ENCODE assay signal across 9 cellular contexts in the genomic region with DNA sequence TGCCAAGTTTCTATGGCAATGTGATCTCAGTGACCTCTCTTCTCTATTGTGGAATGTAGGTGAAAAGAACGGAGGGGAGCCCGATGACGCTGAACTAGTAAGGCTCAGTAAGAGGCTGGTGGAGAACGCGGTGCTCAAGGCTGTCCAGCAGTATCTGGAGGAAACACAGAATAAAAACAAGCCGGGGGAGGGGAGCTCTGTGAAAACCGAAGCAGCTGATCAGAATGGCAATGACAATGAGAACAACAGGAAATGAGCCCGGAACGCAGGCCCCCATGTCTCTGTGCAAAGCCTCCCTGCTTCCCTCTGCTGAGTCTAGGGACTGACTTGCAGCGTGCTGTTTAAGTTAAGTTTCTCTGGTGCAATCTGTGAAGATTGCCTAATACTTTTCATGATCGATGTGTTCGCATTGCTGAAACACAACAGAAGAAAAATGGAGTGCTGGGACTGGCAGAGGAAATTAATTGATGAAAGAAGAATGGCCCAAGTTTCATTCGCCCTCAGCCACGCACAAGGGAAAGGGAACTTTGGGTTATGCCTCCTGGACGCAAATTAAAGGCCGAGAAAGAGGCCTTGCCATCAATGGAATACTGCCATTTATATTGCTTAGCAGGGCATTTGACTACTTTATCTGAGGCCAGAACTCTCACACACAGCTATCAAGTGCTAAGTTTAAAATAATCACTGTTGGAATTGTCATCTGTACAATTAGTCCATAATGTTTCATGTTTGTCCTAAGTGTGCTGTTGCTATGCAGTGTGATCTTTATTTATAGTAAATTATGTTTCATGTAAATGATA.
A peak's percentile ranks its signal among the peaks of the same experiment; 100 is the strongest.
DNase-seq lines count a peak whose midpoint lies in the region; ATAC-seq lines count a peak whose summit lies in the region.
"Had no signal": no experiment of that assay in that cellular context is flagged by ENCODE, and none has a peak within 500 bp of the region (broad histone marks: within the 10 kb centered on the region; RNA-seq: fewer than 3 reads in every experiment).

No MANE protein-coding gene starts in this region.

- H3K9me3 Mint-ChIP-seq in naive thymus-derived CD4-positive, alpha-beta T cell: peaks cover 0 to 14% (median 8%) of the 10 kb centered on the region in 11 donors
- peaks cover 11 to 15% of the 10 kb centered on the region in 2 donors for H3K9me3 Mint-ChIP-seq in stimulated activated naive CD8-positive, alpha-beta T cell treated with anti-CD3 and anti-CD28 coated beads, Interleukin-15, amount 100 ng/mL, for 72 hours

- DNase-seq in H7: peak; percentile 11
- peak; percentile 5 for DNase-seq in cerebellum (ENCODE audit: low spot score)
- DNase-seq in naive thymus-derived CD4-positive, alpha-beta T cell: peak; percentile 24 to 89 (median 83)
- DNase-seq in stimulated activated naive CD8-positive, alpha-beta T cell treated with anti-CD3 and anti-CD28 coated beads, Interleukin-15, amount 100 ng/mL, for 72 hours: peak; percentile 48 to 55
- no peak for DNase-seq in D341Med (ENCODE audit: low spot score)
- no peak for DNase-seq in NCI-H1694 (lab: John Stamatoyannopoulos, UW)

- peaks cover 17 to 49% of the 10 kb centered on the region in 2 donors for H3K4me1 ChIP-seq in naive thymus-derived CD4-positive, alpha-beta T cell (ENCODE audit: control insufficient read depth in 2 of 2, insufficient read depth in 2 of 2, low read length in 2 of 2)

- H3K36me3 Mint-ChIP-seq in naive thymus-derived CD4-positive, alpha-beta T cell: peaks cover 10 to 55% (median 42%) of the 10 kb centered on the region in 5 donors

- peak overlapping the region; percentile 80 for H3K27ac ChIP-seq in naive thymus-derived CD4-positive, alpha-beta T cell (ENCODE audit: low read depth, low read length)

- peak; percentile 87 to 94 for ATAC-seq in activated CD4-positive, CD25-positive, alpha-beta regulatory T cell treated with anti-CD3 and anti-CD28 coated beads, Interleukin-2, amount 50 U/mL, for 24 hours
- peak; percentile 95 for ATAC-seq in naive thymus-derived CD4-positive, alpha-beta T cell
- peak; percentile 97 for ATAC-seq in stimulated activated naive CD8-positive, alpha-beta T cell treated with anti-CD3 and anti-CD28 coated beads, Interleukin-15, amount 100 ng/mL, for 72 hours
- ATAC-seq in GM21515 (IDR thresholded peaks at IDR 0.05; ENCODE audit: unreplicated experiment): no peak
- ATAC-seq: HCT116 had no signal

- no peaks in the 10 kb centered on the region for H3K36me3 ChIP-seq in H7 (replicated peaks; ENCODE audit: control insufficient read depth, insufficient read depth, low read length)
- no peaks in the 10 kb centered on the region for H3K36me3 ChIP-seq in naive thymus-derived CD4-positive, alpha-beta T cell (ENCODE audit: control insufficient read depth in 2 of 3, insufficient read depth in 3 of 3, low read length in 3 of 3)

- no peaks in the 10 kb centered on the region for H3K27me3 ChIP-seq in H7 (ENCODE audit: control insufficient read depth, insufficient read depth, low read length)
- H3K27me3 ChIP-seq in naive thymus-derived CD4-positive, alpha-beta T cell (ENCODE audit: control insufficient read depth in 2 of 2, insufficient read depth in 2 of 2, low read length in 2 of 2): no peaks in the 10 kb centered on the region

- peak overlapping the region; percentile 96 to 99 (median 98) for H3K27ac Mint-ChIP-seq in naive thymus-derived CD4-positive, alpha-beta T cell
- peak overlapping the region; percentile 97 to 98 for H3K27ac Mint-ChIP-seq in stimulated activated naive CD8-positive, alpha-beta T cell treated with anti-CD3 and anti-CD28 coated beads, Interleukin-15, amount 100 ng/mL, for 72 hours

- POLR2A ChIA-PET in naive thymus-derived CD4-positive, alpha-beta T cell (lab: Charles Lee): interaction anchor here (0.6 to 6.2 kb wide), 27 partner anchors 9 to 253 kb away, joined by 3 to 66 read pairs (median 4); no protein-coding TSS in a partner anchor

- intact Hi-C loops in naive thymus-derived CD4-positive, alpha-beta T cell (cut with micrococcal nuclease): loop anchor here (1.0 to 5.0 kb wide), 11 partner anchors 11 to 1149 kb away; partner anchors contain the start of genes MED23 (in 2 of the 2) and AKAP7 (in 1 of the 2)

- H3K4me1 Mint-ChIP-seq in naive thymus-derived CD4-positive, alpha-beta T cell: peaks cover 22 to 93% (median 82%) of the 10 kb centered on the region in 7 donors
- H3K4me1 Mint-ChIP-seq in stimulated activated naive CD8-positive, alpha-beta T cell treated with anti-CD3 and anti-CD28 coated beads, Interleukin-15, amount 100 ng/mL, for 72 hours: peaks cover 24% of the 10 kb centered on the region

- H3K4me3 Mint-ChIP-seq in naive thymus-derived CD4-positive, alpha-beta T cell: peak overlapping the region; percentile 75 to 91 (median 83)
- peak overlapping the region; percentile 79 to 88 for H3K4me3 Mint-ChIP-seq in stimulated activated naive CD8-positive, alpha-beta T cell treated with anti-CD3 and anti-CD28 coated beads, Interleukin-15, amount 100 ng/mL, for 72 hours

- no peak overlapping the region for H3K4me3 ChIP-seq in H7 (ENCODE audit: insufficient read depth, low read depth, low read length)
- peak overlapping the region; percentile 28 for H3K4me3 ChIP-seq in naive thymus-derived CD4-positive, alpha-beta T cell (ENCODE audit: low read length)

- CTCF ChIA-PET in naive thymus-derived CD4-positive, alpha-beta T cell (lab: Charles Lee): interaction anchor here (0.6 to 3.4 kb wide), 18 partner anchors 11 to 347 kb away, joined by 3 to 33 read pairs (median 4); partner anchors contain the start of gene MED23

- H3K9me3 ChIP-seq in naive thymus-derived CD4-positive, alpha-beta T cell (ENCODE audit: control insufficient read depth in 2 of 3, low read length in 3 of 3): no peaks in the 10 kb centered on the region

- H3K27me3 Mint-ChIP-seq in naive thymus-derived CD4-positive, alpha-beta T cell: no peaks in the 10 kb centered on the region
- no peaks in the 10 kb centered on the region for H3K27me3 Mint-ChIP-seq in stimulated activated naive CD8-positive, alpha-beta T cell treated with anti-CD3 and anti-CD28 coated beads, Interleukin-15, amount 100 ng/mL, for 72 hours

Comparison
In these comparisons a context has a peak if more than half of its experiments do, and no peak if none do; other contexts are left out.
1. DNase-seq: peak in H7 (single experiment), cerebellum (single experiment), naive thymus-derived CD4-positive, alpha-beta T cell (9 of 9) and stimulated activated naive CD8-positive, alpha-beta T cell treated with anti-CD3 and anti-CD28 coated beads, Interleukin-15, amount 100 ng/mL, for 72 hours (2 of 2); none in D341Med (single experiment) and NCI-H1694 (single experiment).